ENCODE assay signal across 22 cellular contexts in the genomic region with DNA sequence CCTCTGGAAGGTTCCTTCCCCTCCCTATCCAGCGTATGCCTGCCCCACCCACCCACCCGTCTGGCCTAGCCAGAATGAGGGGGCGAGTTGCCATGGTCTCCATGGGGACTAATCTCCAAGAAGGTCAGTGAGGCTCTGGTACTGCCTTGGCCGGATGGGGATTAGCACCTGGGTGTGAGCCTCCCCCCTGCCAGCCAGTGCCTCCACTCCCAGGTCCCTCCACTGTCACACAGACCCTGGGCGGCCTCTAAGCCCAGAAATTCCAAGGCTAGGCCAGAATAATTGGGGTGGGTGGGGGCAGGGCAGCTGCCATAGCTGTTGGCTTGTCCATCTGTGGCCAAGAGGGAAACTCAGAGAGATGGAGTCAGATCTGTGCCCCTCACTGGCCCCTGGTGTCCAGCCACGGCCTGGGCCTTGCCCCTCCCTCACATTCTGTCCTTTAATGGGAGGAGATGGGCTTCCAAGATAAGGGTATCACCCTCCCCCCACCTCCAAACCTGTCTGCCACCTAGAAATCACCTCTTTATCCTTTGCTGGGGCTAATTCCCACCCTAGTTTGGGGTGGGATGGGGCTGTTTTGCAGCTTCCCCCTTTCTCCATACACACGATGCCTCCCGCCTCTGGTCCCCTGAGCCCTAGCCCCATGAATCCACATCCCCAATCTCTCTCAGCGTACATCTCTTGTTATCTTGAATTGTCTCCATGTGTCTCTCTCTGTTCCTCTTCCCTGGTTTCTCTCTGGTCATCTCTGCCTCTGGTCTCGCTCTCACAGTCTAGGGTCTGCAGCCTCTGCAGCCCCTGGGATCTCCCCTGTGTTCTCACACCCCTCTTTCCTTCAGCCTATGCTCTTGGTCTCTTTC. TPM values are rescaled to one million over a fixed set of nuclear protein-coding genes. Genes with fewer than 3 reads are reported as not detected.
A peak's percentile ranks its signal among the peaks of the same experiment; 100 is the strongest.
DNase-seq lines count a peak whose midpoint lies in the region; ATAC-seq and TF ChIP-seq lines count a peak whose summit lies in the region.
"Had no signal": no experiment of that assay in that cellular context is flagged by ENCODE, and none has a peak within 500 bp of the region (broad histone marks: within the 10 kb centered on the region; RNA-seq: fewer than 3 reads in every experiment).

No MANE protein-coding gene starts in this region.

- peaks cover 50 to 66% of the 10 kb centered on the region in 2 donors for H3K27me3 Mint-ChIP-seq in CD4-positive, alpha-beta memory T cell

- H3K9me3 Mint-ChIP-seq in CD4-positive, alpha-beta memory T cell: peaks cover 0 to 3% (median 0%) of the 10 kb centered on the region in 8 donors
- H3K9me3 Mint-ChIP-seq: mesothelial cell of epicardium, neural crest cell had no signal

- intact Hi-C loops in body of pancreas (cut with DNase I): no loop called here
- intact Hi-C loops in testis (cut with DNase I; ENCODE audit: low total_unique reads): no loop called here
- intact Hi-C loops in CD4-positive, alpha-beta memory T cell (cut with micrococcal nuclease): no loop called here

- H3K27ac ChIP-seq in MM.1S (ENCODE audit: low read length): no peak overlapping the region
- H3K27ac ChIP-seq in body of pancreas: peak overlapping the region in 3 of 4 donors; percentile 97 to 99 (median 98)
- peak overlapping the region; percentile 100 for H3K27ac ChIP-seq in parathyroid adenoma
- no peak overlapping the region for H3K27ac ChIP-seq in testis
- no peak overlapping the region for H3K27ac ChIP-seq in CD4-positive, alpha-beta memory T cell (ENCODE audit: low read depth, low read length)
- H3K27ac ChIP-seq: coronary artery, GM23248, thyroid gland had no signal

- H3K4me2 ChIP-seq in MM.1S (ENCODE audit: low read depth, low read length): no peak overlapping the region
- no peak overlapping the region for H3K4me2 ChIP-seq in parathyroid adenoma (ENCODE audit: low read length)

- TF ChIP-seq CTCF in MM.1S (IDR thresholded peaks at IDR 0.05; ENCODE audit: low read length): no peak
- no peak for TF ChIP-seq CTCF in body of pancreas (IDR thresholded peaks at IDR 0.05)
- no peak for TF ChIP-seq CTCF in parathyroid adenoma (IDR thresholded peaks at IDR 0.05)
- TF ChIP-seq CTCF in testis (IDR thresholded peaks at IDR 0.05): no peak

- peak overlapping the region in 2 of 8 donors; percentile 6 to 73 for H3K4me3 Mint-ChIP-seq in CD4-positive, alpha-beta memory T cell
- H3K4me3 Mint-ChIP-seq: activated naive CD8-positive, alpha-beta T cell; mesothelial cell of epicardium; neural crest cell had no signal

- POLR2A ChIA-PET in CD4-positive, alpha-beta memory T cell (lab: Charles Lee; ENCODE audit: partially characterized antibody): no interaction called here

- peaks cover 7 to 28% (median 15%) of the 10 kb centered on the region in 4 donors for H3K4me1 Mint-ChIP-seq in CD4-positive, alpha-beta memory T cell
- H3K4me1 Mint-ChIP-seq: neural crest cell had no signal

- DNase-seq in NCI-H1417 (lab: John Stamatoyannopoulos, UW) (peak in 2 of 3 experiments; percentile 60 to 72), NCI-H1417 treated with DMSO at 0.1 percent for 48 hours (lab: John Stamatoyannopoulos, UW) (no peak), MM.1S (peak; percentile 3), body of pancreas (peak in 2 of 4 donors; percentile 22 to 31), testis (no peak), HAP-1 (ENCODE audit: low spot score in 2 of 2) (no peak)
- DNase-seq in CD4-positive, alpha-beta memory T cell: no peak
- DNase-seq: activated CD4-positive, CD25-positive, alpha-beta regulatory T cell; GM23248; hypothalamus; NCI-H1048; T-helper 2 cell; thyroid gland had no signal

- no peaks in the 10 kb centered on the region for H3K36me3 Mint-ChIP-seq in CD4-positive, alpha-beta memory T cell
- H3K36me3 Mint-ChIP-seq: activated naive CD8-positive, alpha-beta T cell; mesothelial cell of epicardium had no signal

- WGBS in body of pancreas, 2 donors: 35 to 48% methylated on average over 8 to 10 of the region's 10 CpGs
- 65 to 66% methylated on average over 7 to 10 of the region's 10 CpGs for WGBS in testis, 2 donors

- no peak overlapping the region for H2AFZ ChIP-seq in MM.1S (ENCODE audit: low read length)
- peak overlapping the region; percentile 25 for H2AFZ ChIP-seq in parathyroid adenoma
- H2AFZ ChIP-seq: GM23248 had no signal

- H3K36me3 ChIP-seq in MM.1S (replicated peaks; ENCODE audit: insufficient read depth, low read length) (no peaks in the 10 kb centered on the region), body of pancreas (replicated peaks in 1 of 2; ENCODE audit: insufficient read depth in 1 of 2, low read depth in 2 of 2) (no peaks in the 10 kb centered on the region), parathyroid adenoma (ENCODE audit: control insufficient read depth, insufficient read depth, low read length) (no peaks in the 10 kb centered on the region), testis (ENCODE audit: low read depth, missing control alignments) (no peaks in the 10 kb centered on the region), HAP-1 (replicated peaks) (no peaks in the 10 kb centered on the region)
- no peaks in the 10 kb centered on the region for H3K36me3 ChIP-seq in CD4-positive, alpha-beta memory T cell (ENCODE audit: insufficient read depth, low read length)
- H3K36me3 ChIP-seq: thyroid gland had no signal

- CTCF ChIA-PET in CD4-positive, alpha-beta memory T cell (lab: Charles Lee; ENCODE audit: partially characterized antibody): interaction anchor here (6.0 kb wide), 1 partner anchor 18 kb away, joined by 53 read pairs; no protein-coding TSS in a partner anchor

- H3K9me2 ChIP-seq in MM.1S (replicated peaks; ENCODE audit: insufficient read depth, low read length): no peaks in the 10 kb centered on the region

- H3K9me3 ChIP-seq in MM.1S (replicated peaks; ENCODE audit: insufficient read depth, low read length) (no peaks in the 10 kb centered on the region), body of pancreas (no peaks in the 10 kb centered on the region), parathyroid adenoma (ENCODE audit: control insufficient read depth, low read length) (no peaks in the 10 kb centered on the region), testis (no peaks in the 10 kb centered on the region), HAP-1 (no peaks in the 10 kb centered on the region)
- no peaks in the 10 kb centered on the region for H3K9me3 ChIP-seq in CD4-positive, alpha-beta memory T cell (ENCODE audit: control insufficient read depth in 1 of 2, low read length in 2 of 2)
- H3K9me3 ChIP-seq: thyroid gland had no signal

- H3K9ac ChIP-seq in MM.1S (ENCODE audit: low read length) (no peak overlapping the region), parathyroid adenoma (no peak overlapping the region)
- H3K9ac ChIP-seq: GM23248 had no signal

- peaks cover 94% of the 10 kb centered on the region for H3K27me3 ChIP-seq in MM.1S (replicated peaks; ENCODE audit: insufficient read depth, low read length)
- peaks cover 0 to 1% of the 10 kb centered on the region in 2 donors for H3K27me3 ChIP-seq in body of pancreas
- H3K27me3 ChIP-seq in parathyroid adenoma (ENCODE audit: control insufficient read depth, insufficient read depth, low read length): peaks cover 4% of the 10 kb centered on the region
- H3K27me3 ChIP-seq in testis: no peaks in the 10 kb centered on the region
- H3K27me3 ChIP-seq in CD4-positive, alpha-beta memory T cell (ENCODE audit: insufficient read depth, low read length): peaks cover 54% of the 10 kb centered on the region
- H3K27me3 ChIP-seq in HAP-1 (ENCODE audit: low read depth): peaks cover 27% of the 10 kb centered on the region

- in situ Hi-C loops in HAP-1 (cut with MboI; ENCODE audit: low sequenced_read_pairs): no loop called here

- ATAC-seq in body of pancreas: no peak
- ATAC-seq: left colon, Right ventricle myocardium inferior had no signal

- no peaks in the 10 kb centered on the region for H3K79me2 ChIP-seq in MM.1S (ENCODE audit: low read length)
- no peaks in the 10 kb centered on the region for H3K79me2 ChIP-seq in parathyroid adenoma

- H3F3A ChIP-seq in MM.1S (ENCODE audit: insufficient read depth, low read length): no peaks in the 10 kb centered on the region

- no peaks in the 10 kb centered on the region for H4K20me1 ChIP-seq in MM.1S (ENCODE audit: insufficient read depth, low read length)

- TF ChIP-seq POLR2A in body of pancreas (IDR thresholded peaks at IDR 0.05): no peak
- no peak for TF ChIP-seq POLR2A in testis (IDR thresholded peaks at IDR 0.05)

- no peak overlapping the region for H3K27ac Mint-ChIP-seq in CD4-positive, alpha-beta memory T cell
- H3K27ac Mint-ChIP-seq: activated naive CD8-positive, alpha-beta T cell; mesothelial cell of epicardium had no signal

- H3K4me3 ChIP-seq in MM.1S (ENCODE audit: low read length): no peak overlapping the region
- H3K4me3 ChIP-seq in body of pancreas: no peak overlapping the region
- no peak overlapping the region for H3K4me3 ChIP-seq in parathyroid adenoma (ENCODE audit: low read depth, low read length)
- no peak overlapping the region for H3K4me3 ChIP-seq in testis
- no peak overlapping the region for H3K4me3 ChIP-seq in CD4-positive, alpha-beta memory T cell (ENCODE audit: low read length in 2 of 2)
- H3K4me3 ChIP-seq in HAP-1: no peak overlapping the region
- H3K4me3 ChIP-seq: coronary artery, GM23248, thyroid gland had no signal

- H3K4me1 ChIP-seq in MM.1S (ENCODE audit: low read length) (peaks cover 8% of the 10 kb centered on the region), body of pancreas (peaks cover 70% of the 10 kb centered on the region), parathyroid adenoma (peaks cover 30% of the 10 kb centered on the region), testis (peaks cover 17% of the 10 kb centered on the region), HAP-1 (no peaks in the 10 kb centered on the region)
- peaks cover 29% of the 10 kb centered on the region for H3K4me1 ChIP-seq in CD4-positive, alpha-beta memory T cell (ENCODE audit: insufficient read depth, low read length)

RNA-seq across cellular contexts. Expression of a gene that starts 6.0 kb away (rescaled TPM):
- total RNA-seq in body of pancreas (10 to 100 TPM; 23.1 to 26.4 TPM), testis (1 to 10 TPM in 1 of 2 donors, under 1 TPM in 1; 0.56 to 2.9 TPM)
- polyA plus RNA-seq in testis (ENCODE audit: insufficient read depth, low read depth, low replicate concordance): 2.7 TPM
- total RNA-seq in CD4-positive, alpha-beta memory T cell: not detected
- polyA plus RNA-seq in CD4-positive, alpha-beta memory T cell: not detected
- total RNA-seq: GM23248, mesothelial cell of epicardium, neural crest cell, Right ventricle myocardium inferior, thyroid gland had no signal
- polyA plus RNA-seq: CD14-positive monocyte, GM23248 had no signal

RNA-seq across cellular contexts. Expression of a gene that starts 14.3 kb away (rescaled TPM):
- total RNA-seq in body of pancreas (not detected), testis (not detected)
- not detected for polyA plus RNA-seq in testis (ENCODE audit: insufficient read depth, low read depth, low replicate concordance)
- not detected for total RNA-seq in CD4-positive, alpha-beta memory T cell
- polyA plus RNA-seq in CD4-positive, alpha-beta memory T cell: not detected
- total RNA-seq: fibroblast of villous mesenchyme, GM23248, neural crest cell, Right ventricle myocardium inferior, thyroid gland had no signal
- polyA plus RNA-seq: CD14-positive monocyte, GM23248 had no signal

RNA-seq across cellular contexts. Expression of a gene that starts 39.8 kb away (rescaled TPM):
- total RNA-seq in body of pancreas: under 1 TPM in 1 of 2 donors, not detected in 1; 0.78 TPM
- total RNA-seq in testis: 1 to 10 TPM; 1.2 to 1.6 TPM
- 0.83 TPM for polyA plus RNA-seq in testis (ENCODE audit: insufficient read depth, low read depth, low replicate concordance)
- not detected for total RNA-seq in CD4-positive, alpha-beta memory T cell
- not detected for polyA plus RNA-seq in CD4-positive, alpha-beta memory T cell
- total RNA-seq: fibroblast of villous mesenchyme, GM23248, Right ventricle myocardium inferior had no signal
- polyA plus RNA-seq: CD14-positive monocyte, GM23248 had no signal

RNA-seq across cellular contexts. Expression of a gene that starts 42.1 kb away (rescaled TPM):
- not detected for total RNA-seq in body of pancreas
- total RNA-seq in testis: 10 to 100 TPM; 15.5 to 23.7 TPM
- 42.9 TPM for polyA plus RNA-seq in testis (ENCODE audit: insufficient read depth, low read depth, low replicate concordance)
- not detected for total RNA-seq in CD4-positive, alpha-beta memory T cell
- not detected for polyA plus RNA-seq in CD4-positive, alpha-beta memory T cell
- total RNA-seq: fibroblast of villous mesenchyme, GM23248, mesothelial cell of epicardium, Right ventricle myocardium inferior had no signal
- polyA plus RNA-seq: CD14-positive monocyte had no signal

Comparison
In these comparisons a context has a peak if more than half of its experiments do, and no peak if none do; other contexts are left out.
1. DNase-seq: peak in NCI-H1417 (2 of 3) and MM.1S (single experiment); none in NCI-H1417 treated with DMSO at 0.1 percent for 48 hours (single experiment), testis (single experiment), CD4-positive, alpha-beta memory T cell (0 of 5) and HAP-1 (0 of 2).
2. H3K27ac ChIP-seq: peak in body of pancreas (3 of 4) and parathyroid adenoma (single experiment); none in MM.1S (single experiment), testis (0 of 2) and CD4-positive, alpha-beta memory T cell (single experiment).
3. RNA of a gene that starts 6.0 kb away (total RNA-seq): 23.1 to 26.4 TPM in body of pancreas; 0.56 to 2.9 TPM in testis and not detected in CD4-positive, alpha-beta memory T cell; every median in the first group is over 4 times any median in the second.